ENCODE assay signal across 8 cellular contexts in genomic region chr3:122577409-122578028, GRCh38. TPM values are rescaled to one million over a fixed set of nuclear protein-coding genes. Genes with fewer than 3 reads are reported as not detected.
DNase-seq lines count a peak whose midpoint lies in the region; ATAC-seq and TF ChIP-seq lines count a peak whose summit lies in the region.

PARP15 (plus strand) TSS chr3:122577650; CDS start chr3:122577668, 18 bp downstream.

- H3K27me3 Mint-ChIP-seq in T-helper 17 cell (no peaks in the 10 kb centered on the region), type B pancreatic cell (peaks cover 18% of the 10 kb centered on the region)
- H3K27me3 Mint-ChIP-seq in dendritic cell treated with granulocyte-macrophage colony-stimulating factor and Interleukin-4, amounts not matched to agents 40 ng/mL and 50 ng/mL, for 4 days = peaks cover 6% of the 10 kb centered on the region

- peak within 1 kb of the TSS; percentile 37 for H3K9ac ChIP-seq in muscle layer of colon (ENCODE audit: low read length)

- H3K27ac Mint-ChIP-seq in T-helper 17 cell (peak within 1 kb of the TSS; percentile 95), type B pancreatic cell (no peak within 1 kb of the TSS)
- H3K27ac Mint-ChIP-seq in dendritic cell treated with granulocyte-macrophage colony-stimulating factor and Interleukin-4, amounts not matched to agents 40 ng/mL and 50 ng/mL, for 4 days = peak within 1 kb of the TSS; percentile 94

- peaks cover 17% of the 10 kb centered on the region for H3K9me3 Mint-ChIP-seq in dendritic cell treated with granulocyte-macrophage colony-stimulating factor and Interleukin-4, amounts not matched to agents 40 ng/mL and 50 ng/mL, for 4 days
- peaks cover 7% of the 10 kb centered on the region for H3K9me3 Mint-ChIP-seq in type B pancreatic cell

- DNase-seq in ELR (ENCODE audit: low read depth) (peak; percentile 14), T-helper 17 cell (peak in 2 of 3 donors; percentile 19 to 24), type B pancreatic cell (ENCODE audit: extremely low spot score, unreplicated experiment) (no peak), SHP77 treated with DMSO at 0.1 percent for 48 hours (lab: John Stamatoyannopoulos, UW) (no peak), GOT3 (lab: John Stamatoyannopoulos, UW) (no peak)
- DNase-seq in NK-92 treated with Interleukin-12 subunit alpha and Interleukin-12 subunit beta, amount 100 ng/mL, for 24 hours (lab: John Stamatoyannopoulos, UW) = no peak

- H3K4me3 ChIP-seq in muscle layer of colon (ENCODE audit: low read depth in 1 of 2, low read length in 2 of 2) = peak within 1 kb of the TSS; percentile 38 to 53

- no peak for TF ChIP-seq CTCF in type B pancreatic cell (conservative IDR thresholded peaks at IDR 0.05)

- no peaks in the 10 kb centered on the region for H3K4me1 ChIP-seq in muscle layer of colon (ENCODE audit: insufficient read depth, low read length)

- intact Hi-C loops in dendritic cell treated with granulocyte-macrophage colony-stimulating factor and Interleukin-4, amounts not matched to agents 40 ng/mL and 50 ng/mL, for 4 days (cut with micrococcal nuclease) = no loop called here

- H3K4me3 Mint-ChIP-seq in T-helper 17 cell = peak within 1 kb of the TSS; percentile 98
- H3K4me3 Mint-ChIP-seq in dendritic cell treated with granulocyte-macrophage colony-stimulating factor and Interleukin-4, amounts not matched to agents 40 ng/mL and 50 ng/mL, for 4 days = peak within 1 kb of the TSS; percentile 92
- peak within 1 kb of the TSS; percentile 81 for H3K4me3 Mint-ChIP-seq in type B pancreatic cell

- peak within 1 kb of the TSS; percentile 59 for H3K27ac ChIP-seq in muscle layer of colon (ENCODE audit: low read depth, low read length)

- H3K9me3 ChIP-seq in T-helper 17 cell (ENCODE audit: control insufficient read depth, low read length, poor library complexity, severe bottlenecking) = no peaks in the 10 kb centered on the region
- peaks cover 6% of the 10 kb centered on the region for H3K9me3 ChIP-seq in muscle layer of colon (ENCODE audit: low read length)

- ATAC-seq in T-helper 17 cell = peak; percentile 71

- no peaks in the 10 kb centered on the region for H3K27me3 ChIP-seq in muscle layer of colon (ENCODE audit: control insufficient read depth in 1 of 2, insufficient read depth in 2 of 2, low read length in 2 of 2)

- H3K4me1 Mint-ChIP-seq in T-helper 17 cell (peaks cover 30% of the 10 kb centered on the region), type B pancreatic cell (ENCODE audit: unreplicated experiment) (peaks cover 5% of the 10 kb centered on the region)
- peaks cover 27% of the 10 kb centered on the region for H3K4me1 Mint-ChIP-seq in dendritic cell treated with granulocyte-macrophage colony-stimulating factor and Interleukin-4, amounts not matched to agents 40 ng/mL and 50 ng/mL, for 4 days (ENCODE audit: low read depth)

- H3K36me3 Mint-ChIP-seq in T-helper 17 cell (ENCODE audit: low read depth) (no peaks in the 10 kb centered on the region), type B pancreatic cell (peaks cover 4% of the 10 kb centered on the region)
- H3K36me3 Mint-ChIP-seq in dendritic cell treated with granulocyte-macrophage colony-stimulating factor and Interleukin-4, amounts not matched to agents 40 ng/mL and 50 ng/mL, for 4 days (ENCODE audit: low read depth) = peaks cover 50% of the 10 kb centered on the region

- H3K36me3 ChIP-seq in muscle layer of colon (ENCODE audit: insufficient read depth, low read length) = peaks cover under 1% of the 10 kb centered on the region

RNA-seq across cellular contexts. Expression of gene PARP15, which starts in this region (rescaled TPM):
- total RNA-seq in T-helper 17 cell = 10 to 100 TPM; 69.3 to 87.6 TPM
- total RNA-seq in type B pancreatic cell (ENCODE audit: low replicate concordance) = 0.26 and 0.29 TPM in 2 replicates

Comparison
In these comparisons a context has a peak if more than half of its experiments do, and no peak if none do; other contexts are left out.
1. RNA of gene PARP15 (total RNA-seq): 69.3 to 87.6 TPM in T-helper 17 cell; 0.26 to 0.29 TPM in type B pancreatic cell; every median in the first group is over 10 times any median in the second.
2. DNase-seq: peak in ELR (single experiment) and T-helper 17 cell (2 of 3); none in type B pancreatic cell (single experiment), SHP77 treated with DMSO at 0.1 percent for 48 hours (single experiment), GOT3 (single experiment) and NK-92 treated with Interleukin-12 subunit alpha and Interleukin-12 subunit beta, amount 100 ng/mL, for 24 hours (single experiment).
3. Peak in every context shown above with its lines, with median percentiles within 50 percentile points of each other: H3K4me3 Mint-ChIP-seq.